8 cellular contexts compared by ENCODE assay signal in the genomic region with DNA sequence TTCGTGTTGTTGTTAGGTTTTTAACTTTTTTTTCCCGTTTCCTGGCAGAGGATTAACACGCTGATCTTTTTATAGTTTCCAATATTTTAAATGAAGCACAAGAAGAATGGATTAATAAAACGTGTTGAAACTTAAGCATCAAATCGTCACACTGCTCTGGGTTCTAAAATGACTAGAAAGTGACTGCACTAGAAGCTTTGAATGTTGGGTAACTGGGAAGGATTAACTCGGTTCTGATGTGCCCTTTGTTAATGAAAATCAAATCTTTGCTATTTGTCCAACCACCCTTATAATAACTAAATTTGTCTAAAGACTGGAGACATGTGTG.
DNase-seq lines count a peak whose midpoint lies in the region; ATAC-seq and TF ChIP-seq lines count a peak whose summit lies in the region.

No MANE protein-coding gene starts in this region.

- peaks cover 3% of the 10 kb centered on the region for H3K27me3 Mint-ChIP-seq in activated CD4-positive, alpha-beta memory T cell treated with anti-CD3 and anti-CD28 coated beads, Interleukin-2, amount 10 ng/mL, durations not matched to agents 7 days and 5 days

- peak overlapping the region; percentile 88 for H3K27ac Mint-ChIP-seq in activated CD4-positive, alpha-beta memory T cell treated with anti-CD3 and anti-CD28 coated beads, Interleukin-2, amount 10 ng/mL, durations not matched to agents 7 days and 5 days

- peak overlapping the region; percentile 68; the same call in 1 of the 2 replicates for H3K4me3 ChIP-seq in iPS-18c (ENCODE audit: insufficient read depth, low read depth, low read length)
- H3K4me3 ChIP-seq in thoracic aorta = peak overlapping the region; percentile 85

- ATAC-seq in GM21786 (IDR thresholded peaks at IDR 0.05; ENCODE audit: unreplicated experiment) = peak; percentile 1
- no peak for ATAC-seq in thoracic aorta (ENCODE audit: insufficient number of reproducible peaks, low FRiP score, low read depth)

- peak overlapping the region; percentile 76 for H3K27ac ChIP-seq in C4-2B
- H3K27ac ChIP-seq in thoracic aorta = peak overlapping the region; percentile 86 to 96

- H3K36me3 ChIP-seq in thoracic aorta = no peaks in the 10 kb centered on the region

- peak overlapping the region; percentile 73 for H3K4me3 Mint-ChIP-seq in activated CD4-positive, alpha-beta memory T cell treated with anti-CD3 and anti-CD28 coated beads, Interleukin-2, amount 10 ng/mL, durations not matched to agents 7 days and 5 days

- POLR2A ChIA-PET in activated CD4-positive, alpha-beta memory T cell treated with anti-CD3 and anti-CD28 coated beads, Interleukin-2, amount 10 ng/mL, durations not matched to agents 7 days and 5 days (lab: Charles Lee) = interaction anchor here (1.0 to 5.9 kb wide), 19 partner anchors 11 to 109 kb away, joined by 3 to 89 read pairs (median 7); partner anchors contain the start of gene ARRDC3

- H3K27me3 ChIP-seq in thoracic aorta (replicated peaks; ENCODE audit: insufficient read depth) = no peaks in the 10 kb centered on the region

- peaks cover 0 to 21% of the 10 kb centered on the region in 2 donors for H3K4me1 ChIP-seq in thoracic aorta (ENCODE audit: control insufficient read depth in 1 of 2, low read depth in 2 of 2)

- peaks cover 11% of the 10 kb centered on the region for H3K9me3 Mint-ChIP-seq in activated CD4-positive, alpha-beta memory T cell treated with anti-CD3 and anti-CD28 coated beads, Interleukin-2, amount 10 ng/mL, durations not matched to agents 7 days and 5 days

- DNase-seq in activated CD4-positive, alpha-beta memory T cell treated with anti-CD3 and anti-CD28 coated beads, Interleukin-2, amount 10 ng/mL, durations not matched to agents 7 days and 5 days = no peak
- DNase-seq in thoracic aorta (ENCODE audit: low spot score) (no peak), NCI-H187 treated with DMSO at 0.1 percent for 48 hours (lab: John Stamatoyannopoulos, UW) (no peak), Kasumi-1 (lab: John Stamatoyannopoulos, UW) (no peak), NCI-H1105 (lab: John Stamatoyannopoulos, UW) (no peak)

- peaks cover 26% of the 10 kb centered on the region for H3K36me3 Mint-ChIP-seq in activated CD4-positive, alpha-beta memory T cell treated with anti-CD3 and anti-CD28 coated beads, Interleukin-2, amount 10 ng/mL, durations not matched to agents 7 days and 5 days (ENCODE audit: low read depth)

- H3K9me3 ChIP-seq in iPS-18c (ENCODE audit: control insufficient read depth, insufficient read depth, low read length) (no peaks in the 10 kb centered on the region), thoracic aorta (no peaks in the 10 kb centered on the region)

- TF ChIP-seq CTCF in C4-2B (conservative IDR thresholded peaks at IDR 0.05) (no peak), thoracic aorta (IDR thresholded peaks at IDR 0.05) (no peak)

- H3K4me1 Mint-ChIP-seq in activated CD4-positive, alpha-beta memory T cell treated with anti-CD3 and anti-CD28 coated beads, Interleukin-2, amount 10 ng/mL, durations not matched to agents 7 days and 5 days = peaks cover 34% of the 10 kb centered on the region

- CTCF ChIA-PET in activated CD4-positive, alpha-beta memory T cell treated with anti-CD3 and anti-CD28 coated beads, Interleukin-2, amount 10 ng/mL, durations not matched to agents 7 days and 5 days (lab: Charles Lee) = interaction anchor here (1.4 to 3.0 kb wide), 5 partner anchors 9 to 104 kb away, joined by 3 to 30 read pairs (median 7); partner anchors contain the start of gene ARRDC3
